8 cellular contexts compared by ENCODE assay signal in the genomic region with DNA sequence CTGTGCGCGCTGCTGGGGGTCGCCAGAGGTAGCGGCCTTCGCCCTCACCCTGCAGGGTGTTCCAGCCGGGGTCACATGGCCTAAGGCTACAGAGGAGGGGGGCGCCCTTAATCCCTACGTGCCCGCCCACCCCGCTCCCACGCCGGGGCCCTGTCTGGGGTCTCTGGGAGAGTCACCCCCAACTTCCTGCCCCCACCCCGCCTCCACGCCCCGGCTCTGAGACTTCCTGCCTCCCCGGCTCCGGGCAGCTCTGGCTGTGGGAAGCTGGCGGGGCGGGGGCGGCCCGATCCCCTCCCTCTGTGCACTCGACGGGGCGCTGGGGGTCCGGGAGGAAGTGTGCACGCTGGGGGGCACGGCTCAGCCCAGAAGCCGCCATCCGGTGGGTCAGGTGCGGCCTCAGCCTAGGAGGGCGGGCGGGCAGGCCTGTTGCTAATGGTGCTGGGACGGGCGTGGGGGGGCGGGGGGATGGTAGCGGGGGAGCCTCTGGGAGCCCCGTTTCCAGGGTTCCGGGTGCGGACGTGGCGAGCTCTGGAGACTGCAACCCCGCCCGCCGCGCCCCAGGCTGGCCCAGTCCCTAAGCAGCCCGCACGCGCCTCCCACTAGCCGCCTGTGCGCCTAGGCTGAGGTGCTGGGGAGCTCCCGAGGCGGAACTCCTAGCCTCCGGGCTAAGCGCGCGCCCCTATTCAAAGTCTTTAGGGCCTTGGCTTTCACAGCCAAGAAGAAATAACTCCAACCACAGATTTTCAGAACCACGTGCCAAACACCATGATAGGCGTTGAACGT.
DNase-seq lines count a peak whose midpoint lies in the region; ATAC-seq and TF ChIP-seq lines count a peak whose summit lies in the region.

No MANE protein-coding gene starts in this region.

- H3K9me2 ChIP-seq in DOHH2 (replicated peaks; ENCODE audit: control insufficient read depth, low read length) (no peaks in the 10 kb centered on the region), PC-9 (ENCODE audit: insufficient read depth) (no peaks in the 10 kb centered on the region)

- H3K36me3 Mint-ChIP-seq in effector memory CD8-positive, alpha-beta T cell (ENCODE audit: insufficient read depth): peaks cover 14% of the 10 kb centered on the region
- H3K36me3 Mint-ChIP-seq in naive thymus-derived CD4-positive, alpha-beta T cell: peaks cover 0 to 2% (median 0%) of the 10 kb centered on the region in 5 donors

- peak overlapping the region; percentile 76 for H3K4me3 ChIP-seq in DOHH2 (ENCODE audit: low read length)
- H3K4me3 ChIP-seq in PC-9: peak overlapping the region; percentile 39; the same call in 1 of the 2 replicates
- H3K4me3 ChIP-seq in naive thymus-derived CD4-positive, alpha-beta T cell (ENCODE audit: low read length): peak overlapping the region; percentile 58

- POLR2A ChIA-PET in PC-9 (lab: Charles Lee; ENCODE audit: unreplicated experiment): no interaction called here
- POLR2A ChIA-PET in naive thymus-derived CD4-positive, alpha-beta T cell (lab: Charles Lee): interaction anchor here (0.7 to 1.5 kb wide), 3 partner anchors 24 to 147 kb away, joined by 3 to 4 read pairs (median 3); no protein-coding TSS in a partner anchor

- no peak overlapping the region for H2AFZ ChIP-seq in PC-9

- H3K27me3 Mint-ChIP-seq in effector memory CD8-positive, alpha-beta T cell: no peaks in the 10 kb centered on the region
- peaks cover 0 to 53% (median 0%) of the 10 kb centered on the region in 5 donors for H3K27me3 Mint-ChIP-seq in naive thymus-derived CD4-positive, alpha-beta T cell

- peak; percentile 14 for ATAC-seq in effector memory CD8-positive, alpha-beta T cell (replicated peaks)
- ATAC-seq in naive thymus-derived CD4-positive, alpha-beta T cell: peak; percentile 1
- ATAC-seq in HG03571 (IDR thresholded peaks at IDR 0.05; ENCODE audit: unreplicated experiment): no peak

- H3K36me3 ChIP-seq in DOHH2 (ENCODE audit: control insufficient read depth, low read length) (no peaks in the 10 kb centered on the region), PC-9 (ENCODE audit: low read depth) (no peaks in the 10 kb centered on the region)
- no peaks in the 10 kb centered on the region for H3K36me3 ChIP-seq in naive thymus-derived CD4-positive, alpha-beta T cell (ENCODE audit: control insufficient read depth in 2 of 3, insufficient read depth in 3 of 3, low read length in 3 of 3)

- H3K4me1 Mint-ChIP-seq in effector memory CD8-positive, alpha-beta T cell (ENCODE audit: low read depth in 2 of 2): peaks cover 35% of the 10 kb centered on the region in 2 donors
- H3K4me1 Mint-ChIP-seq in naive thymus-derived CD4-positive, alpha-beta T cell: peaks cover 10 to 38% (median 26%) of the 10 kb centered on the region in 7 donors

- intact Hi-C loops in PC-9 (cut with micrococcal nuclease; ENCODE audit: unreplicated experiment): loop anchor here (2.0 kb wide), 1 partner anchor 37 kb away; no protein-coding TSS in a partner anchor
- intact Hi-C loops in naive thymus-derived CD4-positive, alpha-beta T cell (cut with micrococcal nuclease): loop anchor here (1.0 to 5.0 kb wide), 7 partner anchors 12 to 405 kb away; a partner anchor contains a TSS

- H3K79me2 ChIP-seq in DOHH2 (ENCODE audit: control insufficient read depth, low read length) (no peaks in the 10 kb centered on the region), PC-9 (ENCODE audit: low read depth) (no peaks in the 10 kb centered on the region)

- H3K27ac Mint-ChIP-seq in effector memory CD8-positive, alpha-beta T cell: peak overlapping the region; percentile 92 to 93
- H3K27ac Mint-ChIP-seq in naive thymus-derived CD4-positive, alpha-beta T cell: peak overlapping the region in 7 of 9 donors; percentile 69 to 92 (median 86)

- H3K27me3 ChIP-seq in DOHH2 (ENCODE audit: control insufficient read depth, low read length): peaks cover 18% of the 10 kb centered on the region
- H3K27me3 ChIP-seq in PC-9 (ENCODE audit: insufficient read depth, low read depth): peaks cover 14% of the 10 kb centered on the region
- H3K27me3 ChIP-seq in naive thymus-derived CD4-positive, alpha-beta T cell (ENCODE audit: control insufficient read depth in 2 of 2, insufficient read depth in 2 of 2, low read length in 2 of 2): no peaks in the 10 kb centered on the region

- H3K4me2 ChIP-seq in DOHH2 (ENCODE audit: low read length): peak overlapping the region; percentile 92
- peak overlapping the region; percentile 99 for H3K4me2 ChIP-seq in PC-9

- peaks cover 59% of the 10 kb centered on the region for H3K4me1 ChIP-seq in DOHH2 (ENCODE audit: control insufficient read depth, low read length)
- H3K4me1 ChIP-seq in PC-9 (replicated peaks; ENCODE audit: insufficient read depth): peaks cover 5% of the 10 kb centered on the region
- peaks cover 14 to 19% of the 10 kb centered on the region in 2 donors for H3K4me1 ChIP-seq in naive thymus-derived CD4-positive, alpha-beta T cell (ENCODE audit: control insufficient read depth in 2 of 2, insufficient read depth in 2 of 2, low read length in 2 of 2)

- no peak for TF ChIP-seq CTCF in DOHH2 (IDR thresholded peaks at IDR 0.05; ENCODE audit: low read depth, low read length, poor library complexity, severe bottlenecking)
- TF ChIP-seq CTCF in PC-9 (conservative IDR thresholded peaks at IDR 0.05): no peak

- BruUV-seq in PC-9 (replicated peaks; lab: Mats Ljungman, UMichigan): no TSS peak

- H3K9me3 Mint-ChIP-seq in effector memory CD8-positive, alpha-beta T cell: no peaks in the 10 kb centered on the region
- H3K9me3 Mint-ChIP-seq in naive thymus-derived CD4-positive, alpha-beta T cell: no peaks in the 10 kb centered on the region

- peak overlapping the region; percentile 31 for H3K27ac ChIP-seq in DOHH2 (ENCODE audit: low read depth, low read length)
- H3K27ac ChIP-seq in PC-9: no peak overlapping the region
- H3K27ac ChIP-seq in naive thymus-derived CD4-positive, alpha-beta T cell (ENCODE audit: low read depth, low read length): no peak overlapping the region

- H3F3A ChIP-seq in DOHH2 (ENCODE audit: control insufficient read depth, insufficient read depth) (peaks cover 13% of the 10 kb centered on the region), PC-9 (ENCODE audit: insufficient read depth, low read depth) (peaks cover 7% of the 10 kb centered on the region; the same call in 1 of the 2 replicates)

- DNase-seq in PC-9 (no peak), GDM1 (lab: John Stamatoyannopoulos, UW) (no peak), NCI-H1436 treated with DMSO at 0.1 percent for 48 hours (lab: John Stamatoyannopoulos, UW) (no peak), ureter (ENCODE audit: low spot score) (no peak)
- DNase-seq in effector memory CD8-positive, alpha-beta T cell: peak in 1 of 3 experiments; percentile 29
- DNase-seq in naive thymus-derived CD4-positive, alpha-beta T cell: peak in 7 of 9 donors; percentile 20 to 48 (median 38)

- no peaks in the 10 kb centered on the region for H3K9me3 ChIP-seq in DOHH2 (ENCODE audit: control insufficient read depth, insufficient read depth, low read length)
- no peaks in the 10 kb centered on the region for H3K9me3 ChIP-seq in PC-9 (ENCODE audit: insufficient read depth, low read depth)
- H3K9me3 ChIP-seq in naive thymus-derived CD4-positive, alpha-beta T cell (ENCODE audit: control insufficient read depth in 2 of 3, low read length in 3 of 3): no peaks in the 10 kb centered on the region

- CTCF ChIA-PET in PC-9 (lab: Charles Lee): interaction anchor here (0.6 kb wide), 1 partner anchor 57 kb away, joined by 3 read pairs; no protein-coding TSS in a partner anchor
- CTCF ChIA-PET in naive thymus-derived CD4-positive, alpha-beta T cell (lab: Charles Lee): interaction anchor here (1.0 to 1.6 kb wide), 2 partner anchors 56 to 74 kb away, joined by 3 to 6 read pairs; no protein-coding TSS in a partner anchor

- H4K20me1 ChIP-seq in DOHH2 (ENCODE audit: control insufficient read depth, insufficient read depth, low read depth, low read length): no peaks in the 10 kb centered on the region
- H4K20me1 ChIP-seq in PC-9 (ENCODE audit: insufficient read depth): no peaks in the 10 kb centered on the region

- H3K4me3 Mint-ChIP-seq in effector memory CD8-positive, alpha-beta T cell: peak overlapping the region; percentile 70 to 73
- H3K4me3 Mint-ChIP-seq in naive thymus-derived CD4-positive, alpha-beta T cell: peak overlapping the region; percentile 69 to 85 (median 80)

Comparison
In these comparisons a context has a peak if more than half of its experiments do, and no peak if none do; other contexts are left out.
1. DNase-seq: peak in naive thymus-derived CD4-positive, alpha-beta T cell (7 of 9); none in PC-9 (0 of 2), GDM1 (single experiment), NCI-H1436 treated with DMSO at 0.1 percent for 48 hours (single experiment) and ureter (single experiment).
2. Peak in every context shown above with its lines, with median percentiles within 50 percentile points of each other: H3K4me3 ChIP-seq.